ENCODE assay signal across 8 cellular contexts in genomic region chr11:59429924-59430516, GRCh38. TPM values are rescaled to one million over a fixed set of nuclear protein-coding genes. Genes with fewer than 3 reads are reported as not detected.
DNase-seq lines count a peak whose midpoint lies in the region; ATAC-seq and TF ChIP-seq lines count a peak whose summit lies in the region.

No MANE protein-coding gene starts in this region.

- CTCF ChIA-PET in OCI-LY7 (lab: Charles Lee; ENCODE audit: unreplicated experiment) = no interaction called here

- BruUV-seq in OCI-LY7 (replicated peaks; lab: Mats Ljungman, UMichigan) = no TSS peak

- ATAC-seq in GM19395 (IDR thresholded peaks at IDR 0.05; ENCODE audit: unreplicated experiment) (peak; percentile 93), HG02840 (IDR thresholded peaks at IDR 0.05; ENCODE audit: low FRiP score, unreplicated experiment) (no peak)

- no peak overlapping the region for H3K4me3 ChIP-seq in OCI-LY7 (ENCODE audit: low read depth, low read length, poor library complexity, severe bottlenecking)

- peak; percentile 63 for DNase-seq in SIG-M5 treated with dmso at 0.1 percent for 504 hours (lab: John Stamatoyannopoulos, UW; ENCODE audit: unreplicated experiment)
- no peak for DNase-seq in SIG-M5 (lab: John Stamatoyannopoulos, UW)
- peak; percentile 24 for DNase-seq in HS-27A (ENCODE audit: low read depth)
- peak; percentile 78 for DNase-seq in OCI-LY7 (ENCODE audit: low spot score)
- DNase-seq in T47D (ENCODE audit: low read depth in 1 of 2, low spot score in 1 of 2) = peak; percentile 34 to 83
- peak; percentile 42 for DNase-seq in medulla oblongata (ENCODE audit: extremely low spot score)

- H3K4me1 ChIP-seq in OCI-LY7 (ENCODE audit: insufficient read depth, low read length, poor library complexity, severe bottlenecking) = no peaks in the 10 kb centered on the region

- no peaks in the 10 kb centered on the region for H3K9me2 ChIP-seq in OCI-LY7 (ENCODE audit: insufficient read depth, low read length)

- H3K4me2 ChIP-seq in OCI-LY7 (ENCODE audit: low read length) = no peak overlapping the region

- POLR2A ChIA-PET in OCI-LY7 (lab: Charles Lee) = no interaction called here

- peak; percentile 96 for TF ChIP-seq CTCF in OCI-LY7 (conservative IDR thresholded peaks at IDR 0.05; ENCODE audit: low read length)

- intact Hi-C loops in OCI-LY7 (cut with micrococcal nuclease; ENCODE audit: unreplicated experiment) = loop anchor here (1.0 to 10.0 kb wide), 4 partner anchors 167 to 259 kb away; no protein-coding TSS in a partner anchor

- H3K36me3 ChIP-seq in OCI-LY7 (ENCODE audit: insufficient read depth, low read length) = no peaks in the 10 kb centered on the region

- H2AFZ ChIP-seq in OCI-LY7 (ENCODE audit: low read length) = no peak overlapping the region

- no peak overlapping the region for H3K27ac ChIP-seq in OCI-LY7 (ENCODE audit: low read depth, low read length, poor library complexity, severe bottlenecking)

- no peaks in the 10 kb centered on the region for H4K20me1 ChIP-seq in OCI-LY7 (ENCODE audit: insufficient read depth, low read length)

- H3K9me3 ChIP-seq in OCI-LY7 (ENCODE audit: low read length) = no peaks in the 10 kb centered on the region

- in situ Hi-C loops in T47D (cut with HindIII; ENCODE audit: low pct_unique_long_range_greater_than_20kb, low sequenced_read_pairs) = no loop called here

- H3K79me2 ChIP-seq in OCI-LY7 (ENCODE audit: insufficient read depth, low read depth, low read length) = no peaks in the 10 kb centered on the region

RNA-seq across cellular contexts. Expression of gene OR5A2, which starts 3.8 kb away (rescaled TPM):
- total RNA-seq in OCI-LY7 (2014; rRNA removed; shearing (Covaris generic)) = not detected in 2 replicates
- total RNA-seq in OCI-LY7 (2022) = not detected in 2 replicates

RNA-seq across cellular contexts. Expression of gene OR5A1, which starts 6.2 kb away (rescaled TPM):
- not detected in 2 replicates for total RNA-seq in OCI-LY7 (2014; rRNA removed; shearing (Covaris generic))
- not detected in 2 replicates for total RNA-seq in OCI-LY7 (2022)

RNA-seq across cellular contexts. Expression of gene OR4D6, which starts 26.7 kb away (rescaled TPM):
- total RNA-seq in OCI-LY7 (2014; rRNA removed; shearing (Covaris generic)) = not detected in 2 replicates
- not detected in 2 replicates for total RNA-seq in OCI-LY7 (2022)

RNA-seq across cellular contexts. Expression of gene OR4D10, which starts 43.1 kb away (rescaled TPM):
- total RNA-seq in OCI-LY7 (2014; rRNA removed; shearing (Covaris generic)) = 0.28 TPM in 1 of 2 replicates, not detected in the other
- total RNA-seq in OCI-LY7 (2022) = not detected in 2 replicates
